Comparison of ENCODE assay signal across 19 cellular contexts in genomic region chr22:22924369-22925145, GRCh38. TPM values are rescaled to one million over a fixed set of nuclear protein-coding genes. Genes with fewer than 3 reads are reported as not detected.
A peak's percentile ranks its signal among the peaks of the same experiment; 100 is the strongest.
DNase-seq lines count a peak whose midpoint lies in the region; ATAC-seq and TF ChIP-seq lines count a peak whose summit lies in the region.
"Had no signal": no experiment of that assay in that cellular context is flagged by ENCODE, and none has a peak within 500 bp of the region (broad histone marks: within the 10 kb centered on the region; RNA-seq: fewer than 3 reads in every experiment).

No MANE protein-coding gene starts in this region.

- intact Hi-C loops in left ventricle myocardium superior (cut with micrococcal nuclease): no loop called here

- H3K4me3 Mint-ChIP-seq in T-helper 17 cell: no peak overlapping the region
- H3K4me3 Mint-ChIP-seq in nephron progenitor cell: no peak overlapping the region
- H3K4me3 Mint-ChIP-seq in immature natural killer cell: no peak overlapping the region
- no peak overlapping the region for H3K4me3 Mint-ChIP-seq in endothelial cell (ENCODE audit: unreplicated experiment)

- no peaks in the 10 kb centered on the region for H3K36me3 Mint-ChIP-seq in T-helper 17 cell (ENCODE audit: low read depth)
- no peaks in the 10 kb centered on the region for H3K36me3 Mint-ChIP-seq in nephron progenitor cell (ENCODE audit: low read depth)
- H3K36me3 Mint-ChIP-seq in immature natural killer cell: no peaks in the 10 kb centered on the region
- H3K36me3 Mint-ChIP-seq in endothelial cell (ENCODE audit: low read depth, unreplicated experiment): no peaks in the 10 kb centered on the region
- H3K36me3 Mint-ChIP-seq: CD8-positive, alpha-beta memory T cell had no signal

- H3K9me3 ChIP-seq in right atrium auricular region (no peaks in the 10 kb centered on the region), T-helper 17 cell (ENCODE audit: control insufficient read depth, low read length, poor library complexity, severe bottlenecking) (no peaks in the 10 kb centered on the region)
- H3K9me3 ChIP-seq: HAP-1, SK-N-SH had no signal

- H3K4me3 ChIP-seq in right atrium auricular region: no peak overlapping the region
- H3K4me3 ChIP-seq: HAP-1 had no signal

- H3K27ac Mint-ChIP-seq in T-helper 17 cell (peak overlapping the region; percentile 34), nephron progenitor cell (peak overlapping the region; percentile 45), immature natural killer cell (peak overlapping the region in 1 of 6 donors; percentile 17), endothelial cell (ENCODE audit: unreplicated experiment) (no peak overlapping the region)

- peaks cover 4% of the 10 kb centered on the region for H3K27me3 Mint-ChIP-seq in T-helper 17 cell
- peaks cover 9% of the 10 kb centered on the region for H3K27me3 Mint-ChIP-seq in nephron progenitor cell (ENCODE audit: low read depth, poor library complexity)
- H3K27me3 Mint-ChIP-seq in immature natural killer cell (ENCODE audit: low read depth in 3 of 3): peaks cover 0 to 3% (median 2%) of the 10 kb centered on the region in 3 donors
- H3K27me3 Mint-ChIP-seq in endothelial cell (ENCODE audit: unreplicated experiment): peaks cover 14% of the 10 kb centered on the region

- no peaks in the 10 kb centered on the region for H3K36me3 ChIP-seq in right atrium auricular region
- H3K36me3 ChIP-seq: HAP-1 had no signal

- no peak for TF ChIP-seq CTCF in right atrium auricular region (IDR thresholded peaks at IDR 0.05)
- no peak for TF ChIP-seq CTCF in nephron progenitor cell (IDR thresholded peaks at IDR 0.05)
- no peak for TF ChIP-seq CTCF in endothelial cell (IDR thresholded peaks at IDR 0.05; ENCODE audit: unreplicated experiment)

- H3K9me3 Mint-ChIP-seq in nephron progenitor cell (no peaks in the 10 kb centered on the region), immature natural killer cell (no peaks in the 10 kb centered on the region), endothelial cell (ENCODE audit: unreplicated experiment) (no peaks in the 10 kb centered on the region)
- H3K9me3 Mint-ChIP-seq: CD8-positive, alpha-beta memory T cell had no signal

- H3K27ac ChIP-seq in right atrium auricular region: no peak overlapping the region

- H3K4me1 Mint-ChIP-seq in T-helper 17 cell (peaks cover 28% of the 10 kb centered on the region), nephron progenitor cell (peaks cover 73% of the 10 kb centered on the region), immature natural killer cell (peaks cover 38 to 43% of the 10 kb centered on the region in 2 donors), endothelial cell (ENCODE audit: unreplicated experiment) (peaks cover 6% of the 10 kb centered on the region)

- H3K27me3 ChIP-seq in right atrium auricular region: no peaks in the 10 kb centered on the region

- DNase-seq in left ventricle myocardium superior (peak; percentile 6), right atrium auricular region (ENCODE audit: low spot score) (no peak), T-helper 17 cell (no peak), nephron progenitor cell (no peak), immature natural killer cell (no peak), NCI-H2107 (lab: John Stamatoyannopoulos, UW) (no peak), endothelial cell (ENCODE audit: low spot score) (no peak)
- DNase-seq: 8988T; CD8-positive, alpha-beta memory T cell; NCI-H1105; NCI-H2081; NCI-H510A; NCI-H748 treated with DMSO at 0.1 percent for 48 hours; NK-92 treated with Interleukin-12 subunit alpha and Interleukin-12 subunit beta, amount 100 ng/mL, for 24 hours; SHP77 treated with DMSO at 0.1 percent for 48 hours; SK-N-SH had no signal

- no peak for ATAC-seq in left ventricle myocardium superior
- ATAC-seq in T-helper 17 cell: no peak
- no peak for ATAC-seq in GM19395 (IDR thresholded peaks at IDR 0.05; ENCODE audit: unreplicated experiment)

- peaks cover 0 to 5% of the 10 kb centered on the region in 2 donors for H3K4me1 ChIP-seq in right atrium auricular region
- H3K4me1 ChIP-seq: HAP-1 had no signal

RNA-seq across cellular contexts. Expression of gene IGLL5, which starts 36.9 kb away (rescaled TPM):
- total RNA-seq in left ventricle myocardium superior: 0.92 TPM
- total RNA-seq in right atrium auricular region: 1 to 10 TPM in 1 of 2 donors, under 1 TPM in 1; 0.59 to 1.4 TPM
- 1 to 10 TPM in 1 of 2 donors, not detected in 1; 1.9 TPM for total RNA-seq in T-helper 17 cell
- polyA plus RNA-seq in immature natural killer cell: under 1 TPM in 2 of 3 donors, not detected in 1; 0.26 to 0.59 TPM
- not detected for total RNA-seq in endothelial cell (ENCODE audit: unreplicated experiment)
- total RNA-seq: CD8-positive, alpha-beta memory T cell had no signal
- polyA plus RNA-seq: AG04450; CD8-positive, alpha-beta memory T cell; SK-N-SH had no signal
